ENCODE assay signal across 20 cellular contexts in genomic region chr2:85095094-85095493, GRCh38. TPM values are rescaled to one million over a fixed set of nuclear protein-coding genes. Genes with fewer than 3 reads are reported as not detected.
A peak's percentile ranks its signal among the peaks of the same experiment; 100 is the strongest.
DNase-seq lines count a peak whose midpoint lies in the region; ATAC-seq and TF ChIP-seq lines count a peak whose summit lies in the region.
"Had no signal": no experiment of that assay in that cellular context is flagged by ENCODE, and none has a peak within 500 bp of the region (broad histone marks: within the 10 kb centered on the region; RNA-seq: fewer than 3 reads in every experiment).

No MANE protein-coding gene starts in this region.

- no peaks in the 10 kb centered on the region for H3K4me1 Mint-ChIP-seq in MCF 10A (ENCODE audit: insufficient read depth, unreplicated experiment)

- H3K9me3 Mint-ChIP-seq in MCF 10A (ENCODE audit: unreplicated experiment) = no peaks in the 10 kb centered on the region
- H3K9me3 Mint-ChIP-seq: HFFc6 had no signal

- H3K27me3 ChIP-seq in mammary epithelial cell (ENCODE audit: insufficient read depth, low read length) (no peaks in the 10 kb centered on the region), Panc1 (ENCODE audit: control insufficient read depth, insufficient read depth, low read length) (no peaks in the 10 kb centered on the region), A673 (replicated peaks; ENCODE audit: insufficient read depth, low read depth, low read length, poor library complexity) (no peaks in the 10 kb centered on the region)

- no peak overlapping the region for H3K9ac ChIP-seq in mammary epithelial cell (ENCODE audit: insufficient read depth, low read length)
- H3K9ac ChIP-seq: KMS-11 had no signal

- BruUV-seq in MCF 10A (replicated peaks; lab: Mats Ljungman, UMichigan) (no TSS peak), mammary epithelial cell (replicated peaks; lab: Mats Ljungman, UMichigan) (no TSS peak), Panc1 (replicated peaks; lab: Mats Ljungman, UMichigan) (no TSS peak), A673 (replicated peaks; lab: Mats Ljungman, UMichigan) (no TSS peak)

- WGBS in mammary epithelial cell (ENCODE audit: low coverage, missing lambda C conversion rate) = 60% methylated on average over 2 of the region's 2 CpGs

- H3K27me3 Mint-ChIP-seq in MCF 10A (ENCODE audit: insufficient read depth, unreplicated experiment) = no peaks in the 10 kb centered on the region

- DNase-seq in MCF 10A (ENCODE audit: unreplicated experiment) = peak; percentile 11
- DNase-seq in mammary epithelial cell = no peak
- no peak for DNase-seq in Panc1 (ENCODE audit: low read depth, low spot score)
- DNase-seq in fibroblast of peridontal ligament (ENCODE audit: extremely low read depth) = peak; percentile 30
- DNase-seq in A673 (ENCODE audit: low spot score) = no peak
- DNase-seq in NCI-H2196 (lab: John Stamatoyannopoulos, UW; ENCODE audit: unreplicated experiment) = no peak
- DNase-seq in Right ventricle myocardium superior = no peak
- no peak for DNase-seq in C1 segment of cervical spinal cord (lab: John Stamatoyannopoulos, UW)
- DNase-seq: Calu3, GDM1, GOT3, HFFc6, NCI-H1417, NCI-H1930, NCI-H2171, NCI-H510A, NCI-H82 had no signal

- POLR2A ChIA-PET in MCF 10A (lab: Yijun Ruan, JAX) (no interaction called here), Panc1 (lab: Charles Lee) (interaction anchor here (0.6 kb wide), 1 partner anchor 84 kb away, joined by 13 read pairs; no protein-coding TSS in a partner anchor), A673 (lab: Charles Lee; ENCODE audit: low non-redundant PET) (no interaction called here)

- H2AFZ ChIP-seq in mammary epithelial cell (ENCODE audit: low read depth, low read length) = no peak overlapping the region

- H3K4me2 ChIP-seq in mammary epithelial cell (ENCODE audit: insufficient read depth, low read depth, low read length) = no peak overlapping the region
- H3K4me2 ChIP-seq: KMS-11 had no signal

- H3K36me3 Mint-ChIP-seq in MCF 10A (ENCODE audit: insufficient read depth, unreplicated experiment) = peaks cover 5% of the 10 kb centered on the region

- intact Hi-C loops in MCF 10A (cut with micrococcal nuclease) = no loop called here
- intact Hi-C loops in mammary epithelial cell (cut with micrococcal nuclease) = no loop called here
- intact Hi-C loops in Panc1 (cut with micrococcal nuclease; ENCODE audit: unreplicated experiment) = no loop called here
- intact Hi-C loops in A673 (cut with micrococcal nuclease; ENCODE audit: unreplicated experiment) = no loop called here
- intact Hi-C loops in Right ventricle myocardium superior (cut with DNase I) = no loop called here

- no peaks in the 10 kb centered on the region for H3K9me3 ChIP-seq in mammary epithelial cell (replicated peaks; ENCODE audit: insufficient read depth, low read length)
- H3K9me3 ChIP-seq in Panc1 (ENCODE audit: control insufficient read depth, insufficient read depth, low read depth, low read length) = no peaks in the 10 kb centered on the region
- H3K9me3 ChIP-seq in A673 (ENCODE audit: low read depth, low read length, poor library complexity, severe bottlenecking) = no peaks in the 10 kb centered on the region

- H3K4me3 ChIP-seq in mammary epithelial cell (replicated peaks in 1 of 3; ENCODE audit: insufficient read depth in 1 of 3, low read depth in 2 of 3, low read length in 3 of 3) (no peak overlapping the region), Panc1 (ENCODE audit: low read depth in 2 of 2, low read length in 2 of 2) (no peak overlapping the region), A673 (ENCODE audit: low read depth, low read length, poor library complexity, severe bottlenecking) (no peak overlapping the region)

- no peaks in the 10 kb centered on the region for H4K20me1 ChIP-seq in mammary epithelial cell (ENCODE audit: insufficient read depth, low read length)

- H3K36me3 ChIP-seq in mammary epithelial cell (ENCODE audit: insufficient read depth, low read length) = no peaks in the 10 kb centered on the region
- H3K36me3 ChIP-seq in Panc1 (ENCODE audit: control insufficient read depth, insufficient read depth, low read length) = no peaks in the 10 kb centered on the region
- no peaks in the 10 kb centered on the region for H3K36me3 ChIP-seq in A673 (ENCODE audit: insufficient read depth, low read length, poor library complexity, severe bottlenecking)

- H3K4me3 Mint-ChIP-seq in MCF 10A (ENCODE audit: unreplicated experiment) = no peak overlapping the region
- H3K4me3 Mint-ChIP-seq: HFFc6 had no signal

- ATAC-seq in Panc1 (peak; percentile 62; the same call in 1 of the 2 replicates), Right ventricle myocardium superior (ENCODE audit: poor library complexity) (no peak)

- TF ChIP-seq CTCF in MCF 10A (IDR thresholded peaks at IDR 0.05; ENCODE audit: unreplicated experiment) (no peak), mammary epithelial cell (conservative IDR thresholded peaks at IDR 0.05 in 1 of 2, IDR thresholded peaks at IDR 0.05 in 1 of 2; ENCODE audit: extremely low read depth in 1 of 2, insufficient read depth in 1 of 2, low read depth in 1 of 2, low read length in 2 of 2) (no peak), Panc1 (IDR thresholded peaks at IDR 0.05) (no peak), A673 (conservative IDR thresholded peaks at IDR 0.05; ENCODE audit: low read depth, low read length) (no peak)

- no peaks in the 10 kb centered on the region for H3K79me2 ChIP-seq in mammary epithelial cell (ENCODE audit: insufficient read depth, low read length)

- H3K4me1 ChIP-seq in mammary epithelial cell (ENCODE audit: insufficient read depth, low read length) = no peaks in the 10 kb centered on the region
- no peaks in the 10 kb centered on the region for H3K4me1 ChIP-seq in Panc1 (ENCODE audit: control insufficient read depth, insufficient read depth, low read length)
- no peaks in the 10 kb centered on the region for H3K4me1 ChIP-seq in A673 (ENCODE audit: insufficient read depth, low read length, poor library complexity, severe bottlenecking)

- CTCF ChIA-PET in MCF 10A (lab: Yijun Ruan, JAX) = interaction anchor here (0.7 kb wide), 1 partner anchor 170 kb away, joined by 3 read pairs; no protein-coding TSS in a partner anchor
- CTCF ChIA-PET in mammary epithelial cell (lab: Charles Lee; ENCODE audit: low non-redundant PET) = no interaction called here
- CTCF ChIA-PET in Panc1 (lab: Charles Lee) = no interaction called here
- CTCF ChIA-PET in A673 (lab: Charles Lee) = interaction anchor here (0.5 kb wide), 1 partner anchor 90 kb away, joined by 4 read pairs; no protein-coding TSS in a partner anchor

- H3K27ac Mint-ChIP-seq in MCF 10A (ENCODE audit: low read depth, unreplicated experiment) = no peak overlapping the region
- H3K27ac Mint-ChIP-seq: HFFc6 had no signal

- no peak overlapping the region for H3K27ac ChIP-seq in mammary epithelial cell (ENCODE audit: insufficient read depth, low read depth, low read length)
- no peak overlapping the region for H3K27ac ChIP-seq in Panc1 (ENCODE audit: low read length)
- H3K27ac ChIP-seq in A673 (ENCODE audit: low read depth, low read length, poor library complexity, severe bottlenecking) = no peak overlapping the region
- H3K27ac ChIP-seq: 22Rv1, HL-60, KMS-11 had no signal

- in situ Hi-C loops in mammary epithelial cell (cut with MboI; ENCODE audit: low sequenced_read_pairs in 2 of 2) (no loop called here), Panc1 (cut with HindIII; ENCODE audit: low pct_unique_long_range_greater_than_20kb, low sequenced_read_pairs) (no loop called here)

- dilution Hi-C loops in mammary epithelial cell (cut with HindIII; ENCODE audit: low sequenced_read_pairs) = no loop called here

RNA-seq across cellular contexts. Expression of gene TCF7L1, which starts 38.1 kb away (rescaled TPM):
- 0.81 and 1.1 TPM in 2 replicates for total RNA-seq in MCF 10A (2022)
- total RNA-seq in mammary epithelial cell = 10 to 100 TPM in 1 of 2 donors, 1 to 10 TPM in 1; 6.3 to 26.4 TPM
- polyA plus RNA-seq in mammary epithelial cell = 3.1 TPM
- 7.4 TPM for polyA minus RNA-seq in mammary epithelial cell
- total RNA-seq in Panc1 (2021; ENCODE audit: unreplicated experiment) = 30.4 TPM
- polyA plus RNA-seq in Panc1 (2012; ENCODE audit: insufficient read length) = 40.2 TPM
- total RNA-seq in A673 (2021) = 21.9 and 29.3 TPM in 2 replicates
- 9.3 TPM for total RNA-seq in Right ventricle myocardium superior

Comparison
In these comparisons a context has a peak if more than half of its experiments do, and no peak if none do; other contexts are left out.
1. DNase-seq: peak in MCF 10A (single experiment) and fibroblast of peridontal ligament (single experiment); none in mammary epithelial cell (single experiment), Panc1 (single experiment), A673 (single experiment), NCI-H2196 (single experiment), Right ventricle myocardium superior (single experiment) and C1 segment of cervical spinal cord (0 of 14).
2. CTCF ChIA-PET loops: an anchor here in MCF 10A (0.7 kb wide) and A673 (0.5 kb wide); none called in mammary epithelial cell and Panc1.